In the genomic region with DNA sequence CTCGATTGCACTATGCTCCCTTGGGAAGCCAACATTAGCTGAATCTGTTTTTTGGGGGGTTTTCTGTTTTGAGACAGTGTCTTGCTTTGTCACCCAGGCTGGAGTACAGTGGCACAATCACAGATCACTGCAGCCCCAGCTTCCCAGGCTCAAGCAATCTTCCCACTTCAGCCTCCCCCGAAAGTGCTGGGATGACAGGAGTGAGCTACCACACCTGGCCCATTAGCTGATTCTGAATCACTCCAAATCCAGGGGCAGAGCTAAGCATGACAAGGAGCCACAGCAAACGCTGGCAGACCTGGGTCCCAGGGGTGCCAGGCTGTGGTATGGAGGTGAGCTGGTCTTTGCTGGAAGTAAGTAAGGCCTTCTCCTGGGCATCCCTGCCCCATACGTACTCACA, we compare ENCODE assay signal across 27 cellular contexts. TPM values are rescaled to one million over a fixed set of nuclear protein-coding genes. Genes with fewer than 3 reads are reported as not detected.
"Had no signal": no experiment of that assay in that cellular context is flagged by ENCODE, and none has a peak within 500 bp of the region (broad histone marks: within the 10 kb centered on the region; RNA-seq: fewer than 3 reads in every experiment).

No MANE protein-coding gene starts in this region.

- DNase-seq: activated CD4-positive, alpha-beta memory T cell treated with anti-CD3 and anti-CD28 coated beads, Interleukin-2, amount 10 ng/mL, durations not matched to agents 7 days and 5 days; activated CD4-positive, alpha-beta T cell treated with anti-CD3 and anti-CD28 coated beads for 1 hour; activated CD4-positive, alpha-beta T cell treated with anti-CD3 and anti-CD28 coated beads for 4 hours; activated CD4-positive, alpha-beta T cell treated with anti-CD3 and anti-CD28 coated beads, Interleukin-2, amount 10 ng/mL, durations not matched to agents 7 days and 5 days; activated CD4-positive, alpha-beta T cell treated with anti-CD3 and anti-CD28 coated beads, Interleukin-2, amount 50 U/mL, for 4 hours; activated CD8-positive, alpha-beta memory T cell treated with anti-CD3 and anti-CD28 coated beads, Interleukin-2, amount 50 U/mL, for 48 hours; activated gamma-delta T cell; activated naive CD4-positive, alpha-beta T cell; activated naive CD4-positive, alpha-beta T cell treated with anti-CD3 and anti-CD28 coated beads, Interleukin-2, amount 10 ng/mL, durations not matched to agents 7 days and 5 days; activated naive CD8-positive, alpha-beta T cell treated with anti-CD3 and anti-CD28 coated beads, Interleukin-2, amount 10 ng/mL, durations not matched to agents 7 days and 5 days; activated T-cell treated with anti-CD3 and anti-CD28 coated beads for 4 hours; activated T-cell treated with anti-CD3 and anti-CD28 coated beads, Interleukin-2, amount 50 U/mL, for 24 hours; activated T-cell treated with anti-CD3 and anti-CD28 coated beads, Interleukin-2, amount 50 U/mL, for 72 hours; central memory CD4-positive, alpha-beta T cell; cerebellar nuclear complex; colonic mucosa; effector memory CD4-positive, alpha-beta T cell; endodermal cell; foreskin fibroblast; gastrocnemius medialis; T-helper 2 cell had no signal

- H3K4me3 ChIP-seq: ascending aorta, breast epithelium, cardiac muscle cell, colonic mucosa, gastrocnemius medialis had no signal

- H3K36me3 ChIP-seq: ascending aorta, breast epithelium, cardiac muscle cell, colonic mucosa, gastrocnemius medialis had no signal

- H3K27me3 ChIP-seq: ascending aorta, breast epithelium, cardiac muscle cell, colonic mucosa, gastrocnemius medialis had no signal

- H3K27ac ChIP-seq: ascending aorta, cardiac muscle cell, colonic mucosa had no signal

- H3K9me3 ChIP-seq: ascending aorta, breast epithelium, colonic mucosa, gastrocnemius medialis had no signal

- H3K4me1 ChIP-seq: ascending aorta, colonic mucosa had no signal

- ATAC-seq: activated naive CD4-positive, alpha-beta T cell treated with anti-CD3 and anti-CD28 coated beads, Interleukin-2, amount 50 U/mL, for 72 hours; activated T-cell treated with anti-CD3 and anti-CD28 coated beads, Interleukin-2, amount 50 U/mL, for 72 hours; esophagus mucosa; gastrocnemius medialis; WTC11 had no signal

RNA-seq across cellular contexts. Expression of a gene that starts 18.9 kb away (rescaled TPM):
- total RNA-seq: ascending aorta had no signal
